In the genomic region with DNA sequence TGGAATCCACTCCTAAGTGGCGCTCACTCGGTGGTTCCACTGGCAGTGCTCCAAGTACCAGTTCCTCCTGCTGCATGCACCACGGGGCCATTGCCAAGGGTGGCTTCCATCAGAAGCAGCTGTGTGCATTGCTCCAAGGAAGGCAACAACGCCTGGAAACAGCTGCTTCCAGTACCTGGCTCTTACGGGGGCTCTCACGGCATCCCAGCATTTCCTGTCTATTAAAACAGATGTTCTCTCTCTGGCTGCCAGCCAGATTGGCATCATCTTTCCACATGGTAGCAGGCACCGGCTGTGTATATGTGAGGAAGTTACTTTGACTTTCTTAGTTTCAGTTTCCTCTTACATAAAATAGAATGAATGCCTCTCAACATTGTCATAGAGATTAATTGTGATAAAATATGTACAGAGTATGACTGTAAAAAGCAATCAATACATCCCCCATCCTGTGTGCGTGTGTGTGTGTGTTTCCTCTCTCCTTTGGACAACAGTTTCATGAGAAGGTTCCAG, we compare ENCODE assay signal across 9 cellular contexts.
A peak's percentile ranks its signal among the peaks of the same experiment; 100 is the strongest.
DNase-seq lines count a peak whose midpoint lies in the region; ATAC-seq and TF ChIP-seq lines count a peak whose summit lies in the region.
"Had no signal": no experiment of that assay in that cellular context is flagged by ENCODE, and none has a peak within 500 bp of the region (broad histone marks: within the 10 kb centered on the region; RNA-seq: fewer than 3 reads in every experiment).

No MANE protein-coding gene starts in this region.

- DNase-seq in NCI-H1436 (lab: John Stamatoyannopoulos, UW): peak; percentile 18
- no peak for DNase-seq in NCI-H1436 treated with DMSO at 0.1 percent for 48 hours (lab: John Stamatoyannopoulos, UW)
- DNase-seq in H4 (ENCODE audit: low spot score): peak; percentile 43
- peak; percentile 59 for DNase-seq in NCI-H146 (lab: John Stamatoyannopoulos, UW)
- peak; percentile 20 for DNase-seq in activated naive CD4-positive, alpha-beta T cell treated with anti-CD3 and anti-CD28 coated beads, Interleukin-2, amount 50 U/mL, for 16 hours
- peak; percentile 70 for DNase-seq in lower lobe of right lung
- DNase-seq in middle frontal gyrus (ENCODE audit: extremely low spot score, low spot score): no peak
- no peak for DNase-seq in activated T-cell treated with anti-CD3 and anti-CD28 coated beads for 4 hours

- H3K4me1 ChIP-seq in lower lobe of right lung: peaks cover 36% of the 10 kb centered on the region

- intact Hi-C loops in lower lobe of right lung (cut with DNase I): no loop called here

- H3K27me3 ChIP-seq in lower lobe of right lung (ENCODE audit: low read depth): no peaks in the 10 kb centered on the region
- H3K27me3 ChIP-seq: tibial nerve had no signal

- ATAC-seq in lower lobe of right lung: peak; percentile 19 to 46

- peak overlapping the region; percentile 36 for H3K27ac ChIP-seq in lower lobe of right lung
- H3K27ac ChIP-seq: tibial nerve had no signal

- no peak for TF ChIP-seq CTCF in lower lobe of right lung (IDR thresholded peaks at IDR 0.05)

- H3K36me3 ChIP-seq in lower lobe of right lung: no peaks in the 10 kb centered on the region
- H3K36me3 ChIP-seq: tibial nerve had no signal

- H3K9me3 ChIP-seq in lower lobe of right lung: no peaks in the 10 kb centered on the region
- H3K9me3 ChIP-seq: tibial nerve had no signal

- H3K4me3 ChIP-seq in lower lobe of right lung: no peak overlapping the region
- H3K4me3 ChIP-seq: tibial nerve had no signal

Comparison
In these comparisons a context has a peak if more than half of its experiments do, and no peak if none do; other contexts are left out.
1. DNase-seq: peak in NCI-H1436 (single experiment), H4 (single experiment), NCI-H146 (single experiment), activated naive CD4-positive, alpha-beta T cell treated with anti-CD3 and anti-CD28 coated beads, Interleukin-2, amount 50 U/mL, for 16 hours (single experiment) and lower lobe of right lung (single experiment); none in NCI-H1436 treated with DMSO at 0.1 percent for 48 hours (single experiment), middle frontal gyrus (single experiment) and activated T-cell treated with anti-CD3 and anti-CD28 coated beads for 4 hours (single experiment).